ENCODE assay signal across 20 cellular contexts in genomic region chr2:14804912-14805311, GRCh38.
"Had no signal": no experiment of that assay in that cellular context is flagged by ENCODE, and none has a peak within 500 bp of the region (broad histone marks: within the 10 kb centered on the region; RNA-seq: fewer than 3 reads in every experiment).

No MANE protein-coding gene starts in this region.

- H3K27me3 ChIP-seq: pancreas, right atrium auricular region, upper lobe of left lung had no signal

- H3K9me3 ChIP-seq: pancreas, right atrium auricular region, thoracic aorta, upper lobe of left lung had no signal

- H3K27ac ChIP-seq: pancreas, psoas muscle, right atrium auricular region, thoracic aorta, upper lobe of left lung had no signal

- H3K27ac Mint-ChIP-seq: activated naive CD8-positive, alpha-beta T cell; natural killer cell treated with Interleukin-12 subunit alpha and Interleukin-12 subunit beta and Interleukin-15 and Interleukin-18, amount 100 ng/mL, for 72 hours had no signal

- H3K27me3 Mint-ChIP-seq: natural killer cell treated with Interleukin-12 subunit alpha and Interleukin-12 subunit beta and Interleukin-15 and Interleukin-18, amount 100 ng/mL, for 72 hours had no signal

- ATAC-seq: left lobe of liver; natural killer cell treated with Interleukin-12 subunit alpha and Interleukin-12 subunit beta and Interleukin-15 and Interleukin-18, amount 100 ng/mL, for 72 hours; pancreas; psoas muscle had no signal

- H3K4me3 ChIP-seq: lung, pancreas, psoas muscle, right atrium auricular region, thoracic aorta, upper lobe of left lung had no signal

- DNase-seq: activated CD4-positive, alpha-beta T cell treated with anti-CD3 and anti-CD28 coated beads for 1 hour; activated T-cell treated with anti-CD3 and anti-CD28 coated beads, Interleukin-2, amount 50 U/mL, for 1 hour; central memory CD4-positive, alpha-beta T cell; dermis blood vessel endothelial cell; effector CD8-positive, alpha-beta T cell; foreskin melanocyte; kidney; midbrain; pancreas; psoas muscle; stimulated activated CD4-positive, alpha-beta T cell treated with anti-CD3 and anti-CD28 coated beads, Interleukin-4, amount 100 ng/mL, for 24 hours; stimulated activated naive CD4-positive, alpha-beta T cell treated with Interleukin-2 at 50 U/mL for 16 hours; T-helper 9 cell; upper lobe of left lung had no signal

- H3K36me3 ChIP-seq: pancreas, right atrium auricular region, thoracic aorta, upper lobe of left lung had no signal

- H3K36me3 Mint-ChIP-seq: activated naive CD8-positive, alpha-beta T cell; natural killer cell treated with Interleukin-12 subunit alpha and Interleukin-12 subunit beta and Interleukin-15 and Interleukin-18, amount 100 ng/mL, for 72 hours had no signal

- H3K4me3 Mint-ChIP-seq: activated naive CD8-positive, alpha-beta T cell; natural killer cell treated with Interleukin-12 subunit alpha and Interleukin-12 subunit beta and Interleukin-15 and Interleukin-18, amount 100 ng/mL, for 72 hours had no signal
